2 cellular contexts compared by ENCODE assay signal in the genomic region with DNA sequence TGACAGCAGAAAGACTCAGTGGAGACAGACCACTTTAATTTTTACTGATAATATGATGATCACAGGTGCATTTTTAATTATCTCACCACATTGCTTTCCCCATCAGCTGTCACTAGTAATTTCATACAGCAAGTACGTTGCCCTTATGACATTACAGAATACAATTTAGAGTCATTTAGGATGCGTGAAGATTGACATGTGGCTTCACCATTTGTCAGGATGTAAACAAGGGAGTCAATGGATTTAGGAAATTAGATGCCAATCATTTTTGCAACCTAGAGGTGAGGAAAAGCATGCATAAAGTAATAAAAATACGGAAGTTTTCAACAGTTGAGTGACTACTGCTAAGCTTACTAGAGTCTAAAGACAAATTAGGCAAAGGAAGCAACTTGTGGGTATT.
TF ChIP-seq lines count a peak whose summit lies in the region.

No MANE protein-coding gene starts in this region.

TF ChIP-seq in SK-N-SH treated with all-trans-retinoic acid at 6 μM for 48 hours, 23 proteins besides CTCF, POLR2A, EP300 and RAD21 (continued from another document):
- TF ChIP-seq, protein P1, sequence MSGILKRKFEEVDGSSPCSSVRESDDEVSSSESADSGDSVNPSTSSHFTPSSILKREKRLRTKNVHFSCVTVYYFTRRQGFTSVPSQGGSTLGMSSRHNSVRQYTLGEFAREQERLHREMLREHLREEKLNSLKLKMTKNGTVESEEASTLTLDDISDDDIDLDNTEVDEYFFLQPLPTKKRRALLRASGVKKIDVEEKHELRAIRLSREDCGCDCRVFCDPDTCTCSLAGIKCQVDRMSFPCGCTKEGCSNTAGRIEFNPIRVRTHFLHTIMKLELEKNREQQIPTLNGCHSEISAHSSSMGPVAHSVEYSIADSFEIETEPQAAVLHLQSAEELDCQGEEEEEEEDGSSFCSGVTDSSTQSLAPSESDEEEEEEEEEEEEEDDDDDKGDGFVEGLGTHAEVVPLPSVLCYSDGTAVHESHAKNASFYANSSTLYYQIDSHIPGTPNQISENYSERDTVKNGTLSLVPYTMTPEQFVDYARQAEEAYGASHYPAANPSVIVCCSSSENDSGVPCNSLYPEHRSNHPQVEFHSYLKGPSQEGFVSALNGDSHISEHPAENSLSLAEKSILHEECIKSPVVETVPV (CRISPR knock-in tag; IDR thresholded peaks at IDR 0.05), result no peak
- TF ChIP-seq ISL1 (CRISPR knock-in tag; IDR thresholded peaks at IDR 0.05), result no peak
- no peak for TF ChIP-seq ESRRG (CRISPR knock-in tag; IDR thresholded peaks at IDR 0.05)
- TF ChIP-seq, protein P2, sequence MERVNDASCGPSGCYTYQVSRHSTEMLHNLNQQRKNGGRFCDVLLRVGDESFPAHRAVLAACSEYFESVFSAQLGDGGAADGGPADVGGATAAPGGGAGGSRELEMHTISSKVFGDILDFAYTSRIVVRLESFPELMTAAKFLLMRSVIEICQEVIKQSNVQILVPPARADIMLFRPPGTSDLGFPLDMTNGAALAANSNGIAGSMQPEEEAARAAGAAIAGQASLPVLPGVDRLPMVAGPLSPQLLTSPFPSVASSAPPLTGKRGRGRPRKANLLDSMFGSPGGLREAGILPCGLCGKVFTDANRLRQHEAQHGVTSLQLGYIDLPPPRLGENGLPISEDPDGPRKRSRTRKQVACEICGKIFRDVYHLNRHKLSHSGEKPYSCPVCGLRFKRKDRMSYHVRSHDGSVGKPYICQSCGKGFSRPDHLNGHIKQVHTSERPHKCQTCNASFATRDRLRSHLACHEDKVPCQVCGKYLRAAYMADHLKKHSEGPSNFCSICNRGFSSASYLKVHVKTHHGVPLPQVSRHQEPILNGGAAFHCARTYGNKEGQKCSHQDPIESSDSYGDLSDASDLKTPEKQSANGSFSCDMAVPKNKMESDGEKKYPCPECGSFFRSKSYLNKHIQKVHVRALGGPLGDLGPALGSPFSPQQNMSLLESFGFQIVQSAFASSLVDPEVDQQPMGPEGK (CRISPR knock-in tag; IDR thresholded peaks at IDR 0.05; ENCODE audit: borderline replicate concordance), result no peak
- TF ChIP-seq ARNTL (CRISPR knock-in tag; IDR thresholded peaks at IDR 0.05; ENCODE audit: borderline replicate concordance, low read depth), result no peak
- TF ChIP-seq, protein P3, sequence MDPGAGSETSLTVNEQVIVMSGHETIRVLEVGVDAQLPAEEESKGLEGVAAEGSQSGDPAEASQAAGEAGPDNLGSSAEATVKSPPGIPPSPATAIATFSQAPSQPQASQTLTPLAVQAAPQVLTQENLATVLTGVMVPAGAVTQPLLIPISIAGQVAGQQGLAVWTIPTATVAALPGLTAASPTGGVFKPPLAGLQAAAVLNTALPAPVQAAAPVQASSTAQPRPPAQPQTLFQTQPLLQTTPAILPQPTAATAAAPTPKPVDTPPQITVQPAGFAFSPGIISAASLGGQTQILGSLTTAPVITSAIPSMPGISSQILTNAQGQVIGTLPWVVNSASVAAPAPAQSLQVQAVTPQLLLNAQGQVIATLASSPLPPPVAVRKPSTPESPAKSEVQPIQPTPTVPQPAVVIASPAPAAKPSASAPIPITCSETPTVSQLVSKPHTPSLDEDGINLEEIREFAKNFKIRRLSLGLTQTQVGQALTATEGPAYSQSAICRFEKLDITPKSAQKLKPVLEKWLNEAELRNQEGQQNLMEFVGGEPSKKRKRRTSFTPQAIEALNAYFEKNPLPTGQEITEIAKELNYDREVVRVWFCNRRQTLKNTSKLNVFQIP (CRISPR knock-in tag; IDR thresholded peaks at IDR 0.05; ENCODE audit: borderline replicate concordance, low read depth), result no peak
- no peak for TF ChIP-seq TCF4 (CRISPR knock-in tag; IDR thresholded peaks at IDR 0.05; ENCODE audit: borderline replicate concordance)
- no peak for TF ChIP-seq TOX (CRISPR knock-in tag; IDR thresholded peaks at IDR 0.05; ENCODE audit: borderline replicate concordance)
- no peak for TF ChIP-seq ZFP3 (CRISPR knock-in tag; IDR thresholded peaks at IDR 0.05)
- no peak for TF ChIP-seq PPARA (CRISPR knock-in tag; IDR thresholded peaks at IDR 0.05; ENCODE audit: borderline replicate concordance)
- no peak for TF ChIP-seq ZC3H10 (CRISPR knock-in tag; IDR thresholded peaks at IDR 0.05)
- no peak for TF ChIP-seq ZNF70 (CRISPR knock-in tag; IDR thresholded peaks at IDR 0.05)
- no peak for TF ChIP-seq RARB (CRISPR knock-in tag; IDR thresholded peaks at IDR 0.05)
- TF ChIP-seq ZNF8 (CRISPR knock-in tag; IDR thresholded peaks at IDR 0.05), result no peak

TF ChIP-seq in WTC11, 78 proteins besides CTCF, POLR2A, EP300 and RAD21 (continued from another document):
- TF ChIP-seq FOXP1 (CRISPR knock-in tag; IDR thresholded peaks at IDR 0.05; ENCODE audit: borderline replicate concordance) (no peak), IRF2 (CRISPR knock-in tag; IDR thresholded peaks at IDR 0.05; ENCODE audit: borderline replicate concordance, low read depth) (no peak), ZNF317 (CRISPR knock-in tag; IDR thresholded peaks at IDR 0.05; ENCODE audit: borderline replicate concordance, low read depth) (no peak), PRRX2 (CRISPR knock-in tag; IDR thresholded peaks at IDR 0.05) (no peak), CREB1 (CRISPR knock-in tag; IDR thresholded peaks at IDR 0.05) (no peak), FOXK1 (CRISPR knock-in tag; IDR thresholded peaks at IDR 0.05) (no peak), TEAD1 (CRISPR knock-in tag; IDR thresholded peaks at IDR 0.05) (no peak), ZNF416 (CRISPR knock-in tag; IDR thresholded peaks at IDR 0.05) (no peak), TP53 (CRISPR knock-in tag; IDR thresholded peaks at IDR 0.05) (no peak), ZNF396 (CRISPR knock-in tag; IDR thresholded peaks at IDR 0.05; ENCODE audit: borderline replicate concordance) (no peak), SOX15 (CRISPR knock-in tag; IDR thresholded peaks at IDR 0.05) (no peak)
- TF ChIP-seq, protein P4, sequence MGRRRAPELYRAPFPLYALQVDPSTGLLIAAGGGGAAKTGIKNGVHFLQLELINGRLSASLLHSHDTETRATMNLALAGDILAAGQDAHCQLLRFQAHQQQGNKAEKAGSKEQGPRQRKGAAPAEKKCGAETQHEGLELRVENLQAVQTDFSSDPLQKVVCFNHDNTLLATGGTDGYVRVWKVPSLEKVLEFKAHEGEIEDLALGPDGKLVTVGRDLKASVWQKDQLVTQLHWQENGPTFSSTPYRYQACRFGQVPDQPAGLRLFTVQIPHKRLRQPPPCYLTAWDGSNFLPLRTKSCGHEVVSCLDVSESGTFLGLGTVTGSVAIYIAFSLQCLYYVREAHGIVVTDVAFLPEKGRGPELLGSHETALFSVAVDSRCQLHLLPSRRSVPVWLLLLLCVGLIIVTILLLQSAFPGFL (CRISPR knock-in tag; IDR thresholded peaks at IDR 0.05; ENCODE audit: borderline replicate concordance), result no peak
- TF ChIP-seq, protein P5, sequence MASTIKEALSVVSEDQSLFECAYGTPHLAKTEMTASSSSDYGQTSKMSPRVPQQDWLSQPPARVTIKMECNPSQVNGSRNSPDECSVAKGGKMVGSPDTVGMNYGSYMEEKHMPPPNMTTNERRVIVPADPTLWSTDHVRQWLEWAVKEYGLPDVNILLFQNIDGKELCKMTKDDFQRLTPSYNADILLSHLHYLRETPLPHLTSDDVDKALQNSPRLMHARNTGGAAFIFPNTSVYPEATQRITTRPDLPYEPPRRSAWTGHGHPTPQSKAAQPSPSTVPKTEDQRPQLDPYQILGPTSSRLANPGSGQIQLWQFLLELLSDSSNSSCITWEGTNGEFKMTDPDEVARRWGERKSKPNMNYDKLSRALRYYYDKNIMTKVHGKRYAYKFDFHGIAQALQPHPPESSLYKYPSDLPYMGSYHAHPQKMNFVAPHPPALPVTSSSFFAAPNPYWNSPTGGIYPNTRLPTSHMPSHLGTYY (CRISPR knock-in tag; IDR thresholded peaks at IDR 0.05), result no peak
- TF ChIP-seq, protein P6, sequence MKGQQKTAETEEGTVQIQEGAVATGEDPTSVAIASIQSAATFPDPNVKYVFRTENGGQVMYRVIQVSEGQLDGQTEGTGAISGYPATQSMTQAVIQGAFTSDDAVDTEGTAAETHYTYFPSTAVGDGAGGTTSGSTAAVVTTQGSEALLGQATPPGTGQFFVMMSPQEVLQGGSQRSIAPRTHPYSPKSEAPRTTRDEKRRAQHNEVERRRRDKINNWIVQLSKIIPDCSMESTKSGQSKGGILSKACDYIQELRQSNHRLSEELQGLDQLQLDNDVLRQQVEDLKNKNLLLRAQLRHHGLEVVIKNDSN (CRISPR knock-in tag; IDR thresholded peaks at IDR 0.05), result no peak
- TF ChIP-seq, protein P7, sequence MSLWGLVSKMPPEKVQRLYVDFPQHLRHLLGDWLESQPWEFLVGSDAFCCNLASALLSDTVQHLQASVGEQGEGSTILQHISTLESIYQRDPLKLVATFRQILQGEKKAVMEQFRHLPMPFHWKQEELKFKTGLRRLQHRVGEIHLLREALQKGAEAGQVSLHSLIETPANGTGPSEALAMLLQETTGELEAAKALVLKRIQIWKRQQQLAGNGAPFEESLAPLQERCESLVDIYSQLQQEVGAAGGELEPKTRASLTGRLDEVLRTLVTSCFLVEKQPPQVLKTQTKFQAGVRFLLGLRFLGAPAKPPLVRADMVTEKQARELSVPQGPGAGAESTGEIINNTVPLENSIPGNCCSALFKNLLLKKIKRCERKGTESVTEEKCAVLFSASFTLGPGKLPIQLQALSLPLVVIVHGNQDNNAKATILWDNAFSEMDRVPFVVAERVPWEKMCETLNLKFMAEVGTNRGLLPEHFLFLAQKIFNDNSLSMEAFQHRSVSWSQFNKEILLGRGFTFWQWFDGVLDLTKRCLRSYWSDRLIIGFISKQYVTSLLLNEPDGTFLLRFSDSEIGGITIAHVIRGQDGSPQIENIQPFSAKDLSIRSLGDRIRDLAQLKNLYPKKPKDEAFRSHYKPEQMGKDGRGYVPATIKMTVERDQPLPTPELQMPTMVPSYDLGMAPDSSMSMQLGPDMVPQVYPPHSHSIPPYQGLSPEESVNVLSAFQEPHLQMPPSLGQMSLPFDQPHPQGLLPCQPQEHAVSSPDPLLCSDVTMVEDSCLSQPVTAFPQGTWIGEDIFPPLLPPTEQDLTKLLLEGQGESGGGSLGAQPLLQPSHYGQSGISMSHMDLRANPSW (CRISPR knock-in tag; conservative IDR thresholded peaks at IDR 0.05; ENCODE audit: low read depth), result no peak
- TF ChIP-seq, protein P8, sequence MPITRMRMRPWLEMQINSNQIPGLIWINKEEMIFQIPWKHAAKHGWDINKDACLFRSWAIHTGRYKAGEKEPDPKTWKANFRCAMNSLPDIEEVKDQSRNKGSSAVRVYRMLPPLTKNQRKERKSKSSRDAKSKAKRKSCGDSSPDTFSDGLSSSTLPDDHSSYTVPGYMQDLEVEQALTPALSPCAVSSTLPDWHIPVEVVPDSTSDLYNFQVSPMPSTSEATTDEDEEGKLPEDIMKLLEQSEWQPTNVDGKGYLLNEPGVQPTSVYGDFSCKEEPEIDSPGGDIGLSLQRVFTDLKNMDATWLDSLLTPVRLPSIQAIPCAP (CRISPR knock-in tag; IDR thresholded peaks at IDR 0.05), result no peak
